24 cellular contexts compared by ENCODE assay signal in genomic region chr15:58882243-58882642, GRCh38.
"Had no signal": no experiment of that assay in that cellular context is flagged by ENCODE, and none has a peak within 500 bp of the region (broad histone marks: within the 10 kb centered on the region; RNA-seq: fewer than 3 reads in every experiment).

No MANE protein-coding gene starts in this region.

- H3K4me3 ChIP-seq: gastroesophageal sphincter, lower lobe of right lung, spleen, tibial nerve had no signal

- DNase-seq: activated CD4-positive, alpha-beta T cell treated with anti-CD3 and anti-CD28 coated beads for 4 hours; activated CD8-positive, alpha-beta memory T cell treated with anti-CD3 and anti-CD28 coated beads for 24 hours; activated CD8-positive, alpha-beta memory T cell treated with anti-CD3 and anti-CD28 coated beads, Interleukin-2, amount 50 U/mL, for 48 hours; activated effector memory CD4-positive, alpha-beta T cell treated with Interleukin-2 at 50 U/mL for 16 hours; activated naive CD4-positive, alpha-beta T cell treated with anti-CD3 and anti-CD28 coated beads for 36 hours; activated T-cell treated with anti-CD3 and anti-CD28 coated beads, Interleukin-2, amount 50 U/mL, for 48 hours; cortex of kidney; endodermal cell; head of caudate nucleus; left colon; lower lobe of right lung; naive thymus-derived CD4-positive, alpha-beta T cell; retina; spleen; stimulated activated CD4-positive, alpha-beta T cell treated with anti-CD3 and anti-CD28 coated beads, Interleukin-4, amount 100 ng/mL, for 1 hour; stimulated activated naive CD4-positive, alpha-beta T cell treated with Interleukin-2 at 50 U/mL for 16 hours; substantia nigra; T1000 had no signal

- H3K27me3 ChIP-seq: gastroesophageal sphincter, spleen, tibial nerve had no signal

- H3K27ac ChIP-seq: gastroesophageal sphincter, lower lobe of right lung, spleen, tibial nerve had no signal

- H3K27ac Mint-ChIP-seq: activated naive CD4-positive, alpha-beta T cell treated with anti-CD3 and anti-CD28 coated beads for 36 hours; endodermal cell; WTC11 had no signal

- H3K4me1 Mint-ChIP-seq: neural crest cell, WTC11 had no signal

- H3K4me3 Mint-ChIP-seq: activated naive CD4-positive, alpha-beta T cell treated with anti-CD3 and anti-CD28 coated beads for 36 hours; endodermal cell; naive thymus-derived CD4-positive, alpha-beta T cell; neural crest cell; WTC11 had no signal

- H3K27me3 Mint-ChIP-seq: naive thymus-derived CD4-positive, alpha-beta T cell had no signal

- FAIRE-seq: bronchial epithelial cell, keratinocyte had no signal

- H3K9me3 Mint-ChIP-seq: activated naive CD4-positive, alpha-beta T cell treated with anti-CD3 and anti-CD28 coated beads for 36 hours; endodermal cell; naive thymus-derived CD4-positive, alpha-beta T cell; neural crest cell; WTC11 had no signal

- ATAC-seq: gastroesophageal sphincter; left colon; lower lobe of right lung; naive thymus-derived CD4-positive, alpha-beta T cell; WTC11 had no signal

- H3K4me1 ChIP-seq: gastroesophageal sphincter, lower lobe of right lung, tibial nerve had no signal

- H3K9me3 ChIP-seq: gastroesophageal sphincter, lower lobe of right lung, spleen, tibial nerve had no signal
